ENCODE assay signal across 8 cellular contexts in the genomic region with DNA sequence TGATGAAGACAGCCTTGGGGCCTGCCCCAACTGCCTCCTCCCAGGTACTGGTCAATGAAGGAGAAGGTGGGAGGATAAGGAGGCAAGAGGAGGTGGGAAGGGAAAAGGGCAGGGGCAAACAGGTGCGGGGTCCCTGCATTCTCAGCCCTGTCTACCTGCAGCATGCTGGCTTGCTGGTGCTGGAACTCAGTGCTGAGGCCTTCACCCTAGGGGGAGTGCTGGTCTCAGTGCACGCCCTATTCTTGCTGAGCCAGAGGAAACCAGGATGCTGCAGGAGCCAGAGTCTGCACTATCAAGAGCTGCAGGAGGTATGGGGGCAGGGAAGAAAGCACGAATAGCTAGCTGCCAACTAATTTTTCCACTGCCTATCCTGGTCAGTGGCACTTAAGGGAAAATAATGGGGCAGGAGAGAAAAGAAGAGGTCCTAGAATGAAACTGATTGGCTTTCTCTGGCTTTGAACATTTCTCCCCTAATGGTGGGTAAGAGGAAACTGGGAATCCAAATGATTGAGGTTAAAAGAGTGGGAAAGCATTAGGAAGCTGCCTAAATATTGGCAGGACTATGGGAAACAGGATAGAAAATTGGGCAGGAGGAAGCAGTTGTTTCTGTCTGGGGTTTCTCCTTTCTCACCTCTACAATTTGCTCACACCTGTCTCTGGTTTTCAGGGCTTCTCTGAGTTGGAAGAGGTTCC.
DNase-seq lines count a peak whose midpoint lies in the region; ATAC-seq lines count a peak whose summit lies in the region.

No MANE protein-coding gene starts in this region.

- H3K27ac Mint-ChIP-seq in activated naive CD8-positive, alpha-beta T cell treated with anti-CD3 and anti-CD28 coated beads, Interleukin-2, amount 50 U/mL, for 24 hours = peak overlapping the region; percentile 55
- H3K27ac Mint-ChIP-seq in memory B cell = no peak overlapping the region

- peak; percentile 7 for DNase-seq in AG08396 (ENCODE audit: low spot score)
- DNase-seq in HAP-1 (ENCODE audit: low spot score in 2 of 2) = no peak
- DNase-seq in activated naive CD8-positive, alpha-beta T cell treated with anti-CD3 and anti-CD28 coated beads, Interleukin-2, amount 50 U/mL, for 24 hours = no peak
- DNase-seq in memory B cell (ENCODE audit: low spot score in 2 of 2) = no peak
- DNase-seq in NCI-H1105 treated with DMSO at 0.1 percent for 48 hours (lab: John Stamatoyannopoulos, UW) = no peak
- DNase-seq in activated CD4-positive, alpha-beta T cell treated with anti-CD3 and anti-CD28 coated beads, Interleukin-2, amount 50 U/mL, for 1 hour = no peak
- no peak for DNase-seq in medulla oblongata (ENCODE audit: extremely low spot score)

- H3K27me3 Mint-ChIP-seq in activated naive CD8-positive, alpha-beta T cell treated with anti-CD3 and anti-CD28 coated beads, Interleukin-2, amount 50 U/mL, for 24 hours = peaks cover 3% of the 10 kb centered on the region
- H3K27me3 Mint-ChIP-seq in memory B cell = peaks cover 5% of the 10 kb centered on the region

- no peaks in the 10 kb centered on the region for H3K9me3 Mint-ChIP-seq in activated naive CD8-positive, alpha-beta T cell treated with anti-CD3 and anti-CD28 coated beads, Interleukin-2, amount 50 U/mL, for 24 hours
- H3K9me3 Mint-ChIP-seq in memory B cell = no peaks in the 10 kb centered on the region

- peaks cover 37% of the 10 kb centered on the region for H3K4me1 ChIP-seq in HAP-1

- no peaks in the 10 kb centered on the region for H3K9me3 ChIP-seq in HAP-1

- H3K4me1 Mint-ChIP-seq in activated naive CD8-positive, alpha-beta T cell treated with anti-CD3 and anti-CD28 coated beads, Interleukin-2, amount 50 U/mL, for 24 hours = peaks cover 39% of the 10 kb centered on the region
- H3K4me1 Mint-ChIP-seq in memory B cell = peaks cover 12% of the 10 kb centered on the region

- H3K27me3 ChIP-seq in HAP-1 (ENCODE audit: low read depth) = no peaks in the 10 kb centered on the region

- peak overlapping the region; percentile 54 for H3K4me3 ChIP-seq in HAP-1

- no peak for ATAC-seq in activated naive CD8-positive, alpha-beta T cell treated with anti-CD3 and anti-CD28 coated beads, Interleukin-2, amount 50 U/mL, for 24 hours
- ATAC-seq in memory B cell (ENCODE audit: low read depth) (no peak), HG03196 (IDR thresholded peaks at IDR 0.05; ENCODE audit: unreplicated experiment) (no peak)

- peak overlapping the region; percentile 89 for H3K4me3 Mint-ChIP-seq in activated naive CD8-positive, alpha-beta T cell treated with anti-CD3 and anti-CD28 coated beads, Interleukin-2, amount 50 U/mL, for 24 hours
- peak overlapping the region; percentile 43 for H3K4me3 Mint-ChIP-seq in memory B cell

- no peaks in the 10 kb centered on the region for H3K36me3 ChIP-seq in HAP-1 (replicated peaks)

- no peaks in the 10 kb centered on the region for H3K36me3 Mint-ChIP-seq in activated naive CD8-positive, alpha-beta T cell treated with anti-CD3 and anti-CD28 coated beads, Interleukin-2, amount 50 U/mL, for 24 hours (ENCODE audit: low read depth)
- no peaks in the 10 kb centered on the region for H3K36me3 Mint-ChIP-seq in memory B cell

- in situ Hi-C loops in HAP-1 (cut with MboI; ENCODE audit: low sequenced_read_pairs) = loop anchor here (5.0 kb wide), 1 partner anchor 80 kb away; no protein-coding TSS in a partner anchor
